ENCODE assay signal across 6 cellular contexts in the genomic region with DNA sequence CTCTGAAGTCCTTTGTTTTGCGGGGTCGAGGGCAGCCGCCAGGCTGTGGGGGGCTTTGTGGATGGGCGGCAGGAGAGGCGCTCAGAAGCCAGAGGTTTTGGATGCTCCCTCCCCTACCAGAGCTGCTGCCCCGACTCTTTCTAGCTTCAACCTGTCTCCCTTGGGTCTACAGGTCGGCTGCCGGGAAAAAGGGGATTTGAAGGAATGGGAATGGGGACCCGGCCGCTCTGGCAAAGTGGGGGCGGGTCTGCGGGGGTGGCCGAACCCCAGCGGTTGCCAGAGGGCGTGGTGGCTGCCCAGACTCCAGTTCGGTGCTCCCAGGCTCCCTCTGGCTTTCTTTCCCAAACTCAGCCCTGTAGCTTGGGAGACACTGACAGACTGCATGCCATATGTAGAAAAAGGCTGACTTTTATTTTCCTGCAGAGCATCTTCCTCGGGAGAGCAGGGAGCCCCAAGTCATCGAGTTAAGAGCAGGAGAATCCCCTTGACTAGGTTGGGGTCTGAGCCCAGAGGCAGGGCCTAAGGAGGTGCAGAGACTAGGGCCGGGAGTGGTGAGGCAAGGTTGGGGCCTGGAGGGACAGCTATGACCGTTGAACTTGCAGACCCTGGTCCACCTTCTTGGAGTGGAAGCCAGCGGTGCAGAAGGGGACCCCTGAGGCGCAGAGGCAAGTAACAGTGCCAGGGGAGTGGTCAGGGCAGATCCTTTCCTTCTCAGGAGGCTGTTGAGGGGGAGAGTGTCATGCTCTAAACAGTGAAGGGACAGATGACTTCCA. TPM values are rescaled to one million over a fixed set of nuclear protein-coding genes. Genes with fewer than 3 reads are reported as not detected.
DNase-seq lines count a peak whose midpoint lies in the region; ATAC-seq, FAIRE-seq and TF ChIP-seq lines count a peak whose summit lies in the region.

No MANE protein-coding gene starts in this region.

- H3K9me3 Mint-ChIP-seq in natural killer cell treated with Interleukin-12 subunit alpha and Interleukin-12 subunit beta and Interleukin-15 and Interleukin-18, amount 100 ng/mL, for 72 hours, result no peaks in the 10 kb centered on the region

- H3K27ac ChIP-seq in HUES6 (ENCODE audit: low read depth, low read length) (peak overlapping the region; percentile 70; the same call in 1 of the 2 replicates), K562 (ENCODE audit: extremely low read depth, low read depth, low read length) (peak overlapping the region; percentile 88)

- H3K27ac Mint-ChIP-seq in natural killer cell treated with Interleukin-12 subunit alpha and Interleukin-12 subunit beta and Interleukin-15 and Interleukin-18, amount 100 ng/mL, for 72 hours, result peak overlapping the region; percentile 98

- peak overlapping the region; percentile 84 for H3K9ac ChIP-seq in HUES6 (ENCODE audit: low read length)
- H3K9ac ChIP-seq in K562 (ENCODE audit: insufficient read depth in 1 of 2, low read depth in 2 of 2, low read length in 2 of 2), result peak overlapping the region; percentile 75 to 95

- H3K27me3 ChIP-seq in HUES6 (ENCODE audit: control insufficient read depth, insufficient read depth, low read length) (no peaks in the 10 kb centered on the region), K562 (ENCODE audit: control insufficient read depth in 2 of 2, insufficient read depth in 2 of 2, low read length in 2 of 2) (no peaks in the 10 kb centered on the region)

- in situ Hi-C loops in K562 (cut with MboI), result no loop called here

- peak overlapping the region; percentile 97 for H3K4me2 ChIP-seq in K562 (ENCODE audit: insufficient read depth, low read length)

- no peak for ATAC-seq in K562
- ATAC-seq in natural killer cell treated with Interleukin-12 subunit alpha and Interleukin-12 subunit beta and Interleukin-15 and Interleukin-18, amount 100 ng/mL, for 72 hours, result no peak

- intact Hi-C loops in K562 (cut with micrococcal nuclease), result loop anchor here (1.0 to 10.0 kb wide), 2 partner anchors 29 to 127 kb away; a partner anchor contains a TSS

- DNase-seq in K562 (ENCODE audit: extremely low read depth in 1 of 4, low spot score in 3 of 4), result peak in 3 of 4 experiments; percentile 43 to 52 (median 46)
- no peak for DNase-seq in natural killer cell treated with Interleukin-12 subunit alpha and Interleukin-12 subunit beta and Interleukin-15 and Interleukin-18, amount 100 ng/mL, for 72 hours (ENCODE audit: low spot score)
- no peak for DNase-seq in NOMO-1 (lab: John Stamatoyannopoulos, UW; ENCODE audit: unreplicated experiment in 2 of 2)
- DNase-seq in stimulated activated CD4-positive, alpha-beta T cell treated with anti-CD3 and anti-CD28 coated beads, Interleukin-12 subunit alpha, Interleukin-12 subunit beta, amount 100 ng/mL, for 4 hours, result no peak
- DNase-seq in NOMO-1 treated with dmso at 0.1 percent for 144 hours (lab: John Stamatoyannopoulos, UW; ENCODE audit: unreplicated experiment), result no peak

- H3K4me1 Mint-ChIP-seq in natural killer cell treated with Interleukin-12 subunit alpha and Interleukin-12 subunit beta and Interleukin-15 and Interleukin-18, amount 100 ng/mL, for 72 hours (ENCODE audit: low read depth in 2 of 2), result peaks cover 45 to 53% of the 10 kb centered on the region in 2 donors

- POLR2A ChIA-PET in K562 (lab: Yijun Ruan, JAX), result interaction anchor here (0.6 to 23.5 kb wide), 9 partner anchors 9 to 976 kb away, joined by 3 to 524 read pairs (median 6); a partner anchor contains a TSS

- H2AFZ ChIP-seq in K562 (ENCODE audit: low read depth, low read length), result peak overlapping the region; percentile 81

- no peak for TF ChIP-seq RAD21 in K562 (CRISPR knock-in tag; conservative IDR thresholded peaks at IDR 0.05 in 1 of 2, IDR thresholded peaks at IDR 0.05 in 1 of 2)

- no peak for TF ChIP-seq EP300 in K562 (IDR thresholded peaks at IDR 0.05; ENCODE audit: low read length)

- H3K36me3 ChIP-seq in HUES6 (ENCODE audit: control insufficient read depth, insufficient read depth, low read length) (no peaks in the 10 kb centered on the region), K562 (ENCODE audit: control insufficient read depth, insufficient read depth, low read length) (peaks cover 11% of the 10 kb centered on the region; the same call in 2 of the 3 replicates)

- peak in 1 of 3 experiments; percentile 27; a peak in 1 of 6 replicates for TF ChIP-seq CTCF in K562 (IDR thresholded peaks at IDR 0.05 in 2 of 3, conservative IDR thresholded peaks at IDR 0.05 in 1 of 3; ENCODE audit: insufficient read depth in 2 of 3, low read depth in 1 of 3, low read length in 3 of 3)

- H3K4me3 Mint-ChIP-seq in natural killer cell treated with Interleukin-12 subunit alpha and Interleukin-12 subunit beta and Interleukin-15 and Interleukin-18, amount 100 ng/mL, for 72 hours, result peak overlapping the region; percentile 100

- CTCF ChIA-PET in K562 (lab: Yijun Ruan, JAX; ENCODE audit: low intra/inter-chr PET ratio), result no interaction called here

- BruUV-seq in K562 (replicated peaks; lab: Mats Ljungman, UMichigan), result TSS peak; percentile 38

- no peaks in the 10 kb centered on the region for H4K20me1 ChIP-seq in K562 (replicated peaks; ENCODE audit: control insufficient read depth, insufficient read depth, low read length)

- H3K9me3 ChIP-seq in HUES6 (ENCODE audit: control insufficient read depth, insufficient read depth, low read depth, low read length) (no peaks in the 10 kb centered on the region), K562 (replicated peaks; ENCODE audit: control insufficient read depth, insufficient read depth, low read depth, low read length) (no peaks in the 10 kb centered on the region)

- H3K36me3 Mint-ChIP-seq in natural killer cell treated with Interleukin-12 subunit alpha and Interleukin-12 subunit beta and Interleukin-15 and Interleukin-18, amount 100 ng/mL, for 72 hours, result peaks cover 31% of the 10 kb centered on the region

- no peak for TF ChIP-seq POLR2A in K562 (conservative IDR thresholded peaks at IDR 0.05)

- H3K9me1 ChIP-seq in K562 (ENCODE audit: control insufficient read depth, insufficient read depth, low read length), result no peaks in the 10 kb centered on the region

- no peaks in the 10 kb centered on the region for H3K27me3 Mint-ChIP-seq in natural killer cell treated with Interleukin-12 subunit alpha and Interleukin-12 subunit beta and Interleukin-15 and Interleukin-18, amount 100 ng/mL, for 72 hours

- 14% methylated on average over 22 of the region's 22 CpGs for WGBS in K562 (ENCODE audit: insufficient coverage, low coverage, missing lambda C conversion rate)

- H3K4me3 ChIP-seq in HUES6 (ENCODE audit: low read depth, low read length) (peak overlapping the region; percentile 79), K562 (peak overlapping the region; percentile 81)

- H3K79me2 ChIP-seq in K562 (ENCODE audit: control insufficient read depth, insufficient read depth, low read length), result peaks cover 72% of the 10 kb centered on the region

- FAIRE-seq in K562 (lab: Jason Lieb, UNC), result no peak

- peaks cover 47% of the 10 kb centered on the region for H3K4me1 ChIP-seq in HUES6 (ENCODE audit: control insufficient read depth, insufficient read depth, low read length)
- peaks cover 46 to 81% of the 10 kb centered on the region in 2 experiments for H3K4me1 ChIP-seq in K562 (replicated peaks in 1 of 2; ENCODE audit: control insufficient read depth in 2 of 2, insufficient read depth in 2 of 2, low read length in 2 of 2)

RNA-seq across cellular contexts. Expression of a gene that starts 1.4 kb away (rescaled TPM):
- 17.9 and 43.7 TPM in 2 replicates for total RNA-seq in K562 (2011; cell fraction: chromatin; rRNA removed; ENCODE audit: low replicate concordance)
- total RNA-seq in K562 (2011; cell fraction: nucleolus; rRNA removed), result 30.3 and 35.5 TPM in 2 replicates
- total RNA-seq in K562 (2011; cell fraction: nucleoplasm; rRNA removed), result 35.6 and 50.9 TPM in 2 replicates
- 29.1 and 46.5 TPM in 2 replicates for total RNA-seq in K562 (2014; rRNA removed)
- 36.3 and 37.5 TPM in 2 replicates for total RNA-seq in K562 (2014; rRNA removed; fragmentation: Illumina TruSeq; extraction: Trizol)
- 42.6 and 45.3 TPM in 2 replicates for total RNA-seq in K562 (2015; rRNA removed; fragmentation: Illumina TruSeq; extraction: Trizol)
- 65.1 and 69.5 TPM in 2 replicates for total RNA-seq in K562 (2021)
- 80.5 and 118 TPM in 2 replicates for polyA plus RNA-seq in K562 (2011; rRNA removed)
- 136 and 150 TPM in 2 replicates for polyA plus RNA-seq in K562 (2011; cell fraction: cytosol; rRNA removed)
- polyA plus RNA-seq in K562 (2011; cell fraction: nucleus; rRNA removed), result 69.7 and 114 TPM in 2 replicates
- polyA plus RNA-seq in K562 (2012), result 53.8 and 162 TPM in 2 replicates
- 96.8 and 99.2 TPM in 2 replicates for polyA plus RNA-seq in K562 (2014; fragmentation: Illumina TruSeq; extraction: Trizol)
- 10 to 100 TPM; 12.0 to 12.6 TPM for polyA plus RNA-seq in K562 (2014; fragmentation: Nextera tagmentation; extraction: Ambion mirVana)
- polyA plus RNA-seq in K562 (2014; rRNA removed), result 60.2 and 69.0 TPM in 2 replicates
- 44.7 TPM in 2 replicates for polyA minus RNA-seq in K562 (2011; rRNA and poly(A)+ RNA removed)
- 38.3 and 45.2 TPM in 2 replicates for polyA minus RNA-seq in K562 (2011; cell fraction: cytosol; rRNA and poly(A)+ RNA removed)
- polyA minus RNA-seq in K562 (2011; cell fraction: nucleus; rRNA and poly(A)+ RNA removed), result 12.0 and 26.3 TPM in 2 replicates
- total RNA-seq in natural killer cell treated with Interleukin-12 subunit alpha and Interleukin-12 subunit beta and Interleukin-15 and Interleukin-18, amount 100 ng/mL, for 72 hours, result 100 to 1,000 TPM; 168 to 271 TPM

RNA-seq across cellular contexts. Expression of a gene that starts 2.9 kb away (rescaled TPM):
- 17.1 and 42.3 TPM in 2 replicates for total RNA-seq in K562 (2011; cell fraction: chromatin; rRNA removed; ENCODE audit: low replicate concordance)
- total RNA-seq in K562 (2011; cell fraction: nucleolus; rRNA removed), result 41.3 and 48.0 TPM in 2 replicates
- total RNA-seq in K562 (2011; cell fraction: nucleoplasm; rRNA removed), result 51.0 and 61.6 TPM in 2 replicates
- total RNA-seq in K562 (2014; rRNA removed), result 9.7 and 12.4 TPM in 2 replicates
- 10.6 and 14.4 TPM in 2 replicates for total RNA-seq in K562 (2014; rRNA removed; fragmentation: Illumina TruSeq; extraction: Trizol)
- 17.4 and 18.1 TPM in 2 replicates for total RNA-seq in K562 (2015; rRNA removed; fragmentation: Illumina TruSeq; extraction: Trizol)
- 32.9 and 35.7 TPM in 2 replicates for total RNA-seq in K562 (2021)
- 12.6 and 22.9 TPM in 2 replicates for polyA plus RNA-seq in K562 (2011; rRNA removed)
- 26.4 and 41.5 TPM in 2 replicates for polyA plus RNA-seq in K562 (2011; cell fraction: cytosol; rRNA removed)
- polyA plus RNA-seq in K562 (2011; cell fraction: nucleus; rRNA removed), result 28.3 and 48.5 TPM in 2 replicates
- polyA plus RNA-seq in K562 (2012), result 45.0 and 59.0 TPM in 2 replicates
- 57.9 and 58.2 TPM in 2 replicates for polyA plus RNA-seq in K562 (2014; fragmentation: Illumina TruSeq; extraction: Trizol)
- polyA plus RNA-seq in K562 (2014; fragmentation: Nextera tagmentation; extraction: Ambion mirVana), result 10 to 100 TPM; 16.1 to 18.6 TPM
- 19.4 and 22.5 TPM in 2 replicates for polyA plus RNA-seq in K562 (2014; rRNA removed)
- polyA minus RNA-seq in K562 (2011; rRNA and poly(A)+ RNA removed), result 14.4 and 15.0 TPM in 2 replicates
- 19.7 and 29.2 TPM in 2 replicates for polyA minus RNA-seq in K562 (2011; cell fraction: cytosol; rRNA and poly(A)+ RNA removed)
- polyA minus RNA-seq in K562 (2011; cell fraction: nucleus; rRNA and poly(A)+ RNA removed), result 12.0 and 14.7 TPM in 2 replicates
- 10 to 100 TPM; 11.7 to 24.2 TPM for total RNA-seq in natural killer cell treated with Interleukin-12 subunit alpha and Interleukin-12 subunit beta and Interleukin-15 and Interleukin-18, amount 100 ng/mL, for 72 hours

RNA-seq across cellular contexts. Expression of a gene that starts 15.0 kb away (rescaled TPM):
- 69.6 and 100 TPM in 2 replicates for total RNA-seq in K562 (2011; cell fraction: chromatin; rRNA removed; ENCODE audit: low replicate concordance)
- 41.3 and 50.9 TPM in 2 replicates for total RNA-seq in K562 (2011; cell fraction: nucleolus; rRNA removed)
- 46.3 and 50.5 TPM in 2 replicates for total RNA-seq in K562 (2011; cell fraction: nucleoplasm; rRNA removed)
- 57.7 and 62.8 TPM in 2 replicates for total RNA-seq in K562 (2014; rRNA removed)
- total RNA-seq in K562 (2014; rRNA removed; fragmentation: Illumina TruSeq; extraction: Trizol), result 45.2 and 45.3 TPM in 2 replicates
- total RNA-seq in K562 (2015; rRNA removed; fragmentation: Illumina TruSeq; extraction: Trizol), result 60.2 and 65.1 TPM in 2 replicates
- total RNA-seq in K562 (2021), result 42.7 and 47.5 TPM in 2 replicates
- polyA plus RNA-seq in K562 (2011; rRNA removed), result 41.5 and 57.4 TPM in 2 replicates
- 62.7 and 65.3 TPM in 2 replicates for polyA plus RNA-seq in K562 (2011; cell fraction: cytosol; rRNA removed)
- 100 and 114 TPM in 2 replicates for polyA plus RNA-seq in K562 (2011; cell fraction: nucleus; rRNA removed)
- 48.1 and 50.2 TPM in 2 replicates for polyA plus RNA-seq in K562 (2012)
- 65.1 and 66.1 TPM in 2 replicates for polyA plus RNA-seq in K562 (2014; fragmentation: Illumina TruSeq; extraction: Trizol)
- 10 to 100 TPM; 14.6 to 15.3 TPM for polyA plus RNA-seq in K562 (2014; fragmentation: Nextera tagmentation; extraction: Ambion mirVana)
- 47.9 and 57.3 TPM in 2 replicates for polyA plus RNA-seq in K562 (2014; rRNA removed)
- polyA minus RNA-seq in K562 (2011; rRNA and poly(A)+ RNA removed), result 49.1 and 53.6 TPM in 2 replicates
- 26.4 and 32.0 TPM in 2 replicates for polyA minus RNA-seq in K562 (2011; cell fraction: cytosol; rRNA and poly(A)+ RNA removed)
- 14.5 and 24.5 TPM in 2 replicates for polyA minus RNA-seq in K562 (2011; cell fraction: nucleus; rRNA and poly(A)+ RNA removed)
- total RNA-seq in natural killer cell treated with Interleukin-12 subunit alpha and Interleukin-12 subunit beta and Interleukin-15 and Interleukin-18, amount 100 ng/mL, for 72 hours, result 10 to 100 TPM; 50.7 to 64.2 TPM

RNA-seq across cellular contexts. Expression of a gene that starts 29.2 kb away (rescaled TPM):
- total RNA-seq in K562 (2011; cell fraction: chromatin; rRNA removed; ENCODE audit: low replicate concordance), result 79.5 and 80.7 TPM in 2 replicates
- total RNA-seq in K562 (2011; cell fraction: nucleolus; rRNA removed), result 47.5 and 50.5 TPM in 2 replicates
- 62.0 and 85.1 TPM in 2 replicates for total RNA-seq in K562 (2011; cell fraction: nucleoplasm; rRNA removed)
- total RNA-seq in K562 (2014; rRNA removed) (15.7 and 24.3 TPM in 2 replicates), K562 (2014; rRNA removed; fragmentation: Illumina TruSeq; extraction: Trizol) (20.0 and 25.5 TPM in 2 replicates), K562 (2015; rRNA removed; fragmentation: Illumina TruSeq; extraction: Trizol) (15.6 and 18.2 TPM in 2 replicates), K562 (2021) (96.8 and 114 TPM in 2 replicates)
- polyA plus RNA-seq in K562 (2011; rRNA removed) (21.5 and 55.8 TPM in 2 replicates), K562 (2014; fragmentation: Illumina TruSeq; extraction: Trizol) (72.9 and 95.4 TPM in 2 replicates), K562 (2014; fragmentation: Nextera tagmentation; extraction: Ambion mirVana) (1 to 10 TPM; 8.2 to 8.8 TPM), K562 (2014; rRNA removed) (31.3 and 35.0 TPM in 2 replicates)
- 28.0 and 35.1 TPM in 2 replicates for polyA plus RNA-seq in K562 (2011; cell fraction: cytosol; rRNA removed)
- 105 and 141 TPM in 2 replicates for polyA plus RNA-seq in K562 (2011; cell fraction: nucleus; rRNA removed)
- 68.1 and 105 TPM in 2 replicates for polyA plus RNA-seq in K562 (2012)
- polyA minus RNA-seq in K562 (2011; rRNA and poly(A)+ RNA removed), result 24.0 and 34.6 TPM in 2 replicates
- 56.9 and 94.9 TPM in 2 replicates for polyA minus RNA-seq in K562 (2011; cell fraction: cytosol; rRNA and poly(A)+ RNA removed)
- 16.4 and 27.8 TPM in 2 replicates for polyA minus RNA-seq in K562 (2011; cell fraction: nucleus; rRNA and poly(A)+ RNA removed)
- 100 to 1,000 TPM in 1 of 2 donors, 10 to 100 TPM in 1; 64.1 to 118 TPM for total RNA-seq in natural killer cell treated with Interleukin-12 subunit alpha and Interleukin-12 subunit beta and Interleukin-15 and Interleukin-18, amount 100 ng/mL, for 72 hours

RNA-seq across cellular contexts. Expression of a gene that starts 32.3 kb away (rescaled TPM):
- 127 and 264 TPM in 2 replicates for total RNA-seq in K562 (2011; cell fraction: chromatin; rRNA removed; ENCODE audit: low replicate concordance)
- 272 and 276 TPM in 2 replicates for total RNA-seq in K562 (2011; cell fraction: nucleolus; rRNA removed)
- total RNA-seq in K562 (2011; cell fraction: nucleoplasm; rRNA removed), result 270 and 313 TPM in 2 replicates
- total RNA-seq in K562 (2014; rRNA removed) (1,062 and 1,409 TPM in 2 replicates), K562 (2014; rRNA removed; fragmentation: Illumina TruSeq; extraction: Trizol) (863 and 971 TPM in 2 replicates), K562 (2015; rRNA removed; fragmentation: Illumina TruSeq; extraction: Trizol) (1,443 and 1,478 TPM in 2 replicates), K562 (2021) (1,495 and 1,529 TPM in 2 replicates)
- polyA plus RNA-seq in K562 (2011; rRNA removed) (2,369 and 2,705 TPM in 2 replicates), K562 (2014; fragmentation: Illumina TruSeq; extraction: Trizol) (2,541 and 2,870 TPM in 2 replicates), K562 (2014; fragmentation: Nextera tagmentation; extraction: Ambion mirVana) (1,000 to 10,000 TPM; 1,106 to 1,864 TPM), K562 (2014; rRNA removed) (1,462 and 1,903 TPM in 2 replicates)
- polyA plus RNA-seq in K562 (2011; cell fraction: cytosol; rRNA removed), result 2,776 and 3,265 TPM in 2 replicates
- polyA plus RNA-seq in K562 (2011; cell fraction: nucleus; rRNA removed), result 619 and 708 TPM in 2 replicates
- polyA plus RNA-seq in K562 (2012), result 1,523 and 1,878 TPM in 2 replicates
- polyA minus RNA-seq in K562 (2011; rRNA and poly(A)+ RNA removed), result 1,764 and 2,070 TPM in 2 replicates
- 880 and 960 TPM in 2 replicates for polyA minus RNA-seq in K562 (2011; cell fraction: cytosol; rRNA and poly(A)+ RNA removed)
- polyA minus RNA-seq in K562 (2011; cell fraction: nucleus; rRNA and poly(A)+ RNA removed), result 140 and 261 TPM in 2 replicates
- 1,000 to 10,000 TPM in 1 of 2 donors, 100 to 1,000 TPM in 1; 938 to 1,043 TPM for total RNA-seq in natural killer cell treated with Interleukin-12 subunit alpha and Interleukin-12 subunit beta and Interleukin-15 and Interleukin-18, amount 100 ng/mL, for 72 hours

Comparison
In these comparisons a context has a peak if more than half of its experiments do, and no peak if none do; other contexts are left out.
1. DNase-seq: peak in K562 (3 of 4); none in natural killer cell treated with Interleukin-12 subunit alpha and Interleukin-12 subunit beta and Interleukin-15 and Interleukin-18, amount 100 ng/mL, for 72 hours (single experiment), NOMO-1 (0 of 2), stimulated activated CD4-positive, alpha-beta T cell treated with anti-CD3 and anti-CD28 coated beads, Interleukin-12 subunit alpha, Interleukin-12 subunit beta, amount 100 ng/mL, for 4 hours (single experiment) and NOMO-1 treated with dmso at 0.1 percent for 144 hours (single experiment).